In genomic region chr10:81876253-81876731, GRCh38 we compare ENCODE assay signal across 11 cellular contexts. TPM values are rescaled to one million over a fixed set of nuclear protein-coding genes. Genes with fewer than 3 reads are reported as not detected.
DNase-seq lines count a peak whose midpoint lies in the region; ATAC-seq, FAIRE-seq and TF ChIP-seq lines count a peak whose summit lies in the region.
"Had no signal": no experiment of that assay in that cellular context is flagged by ENCODE, and none has a peak within 500 bp of the region (broad histone marks: within the 10 kb centered on the region; RNA-seq: fewer than 3 reads in every experiment).

No MANE protein-coding gene starts in this region.

- peaks cover 63% of the 10 kb centered on the region for H3K27me3 ChIP-seq in CD4-positive, alpha-beta T cell (ENCODE audit: control insufficient read depth, insufficient read depth, low read length)
- H3K27me3 ChIP-seq in KMS-11 (ENCODE audit: insufficient read depth, low read depth) (no peaks in the 10 kb centered on the region), endothelial cell of umbilical vein (ENCODE audit: control insufficient read depth in 2 of 2, insufficient read depth in 2 of 2, low read length in 2 of 2) (peaks cover 3 to 9% of the 10 kb centered on the region in 2 experiments), SJCRH30 (no peaks in the 10 kb centered on the region)

- BruUV-seq in endothelial cell of umbilical vein (replicated peaks; lab: Mats Ljungman, UMichigan): no TSS peak

- intact Hi-C loops in CD4-positive, alpha-beta T cell (cut with DNase I, micrococcal nuclease): no loop called here
- intact Hi-C loops in endothelial cell of umbilical vein (cut with micrococcal nuclease): loop anchor here (2.0 kb wide), 2 partner anchors 45 to 83 kb away; no protein-coding TSS in a partner anchor

- H3K27ac Mint-ChIP-seq in CD4-positive, alpha-beta T cell: no peak overlapping the region
- peak overlapping the region; percentile 39 for H3K27ac Mint-ChIP-seq in neural crest cell (ENCODE audit: unreplicated experiment)

- no peaks in the 10 kb centered on the region for H3K9me3 Mint-ChIP-seq in CD4-positive, alpha-beta T cell
- H3K9me3 Mint-ChIP-seq in neural crest cell: no peaks in the 10 kb centered on the region
- H3K9me3 Mint-ChIP-seq: activated naive CD4-positive, alpha-beta T cell treated with anti-CD3 and anti-CD28 coated beads, Interleukin-2, amount 50 U/mL, for 72 hours had no signal

- no peak overlapping the region for H3K27ac ChIP-seq in CD4-positive, alpha-beta T cell (ENCODE audit: low read depth, low read length)
- H3K27ac ChIP-seq in KMS-11 (no peak overlapping the region), endothelial cell of umbilical vein (ENCODE audit: insufficient read depth, low read depth, low read length) (no peak overlapping the region), SJCRH30 (no peak overlapping the region)

- peak overlapping the region; percentile 77 for H3K4me3 Mint-ChIP-seq in CD4-positive, alpha-beta T cell
- peak overlapping the region; percentile 86 for H3K4me3 Mint-ChIP-seq in neural crest cell

- H3K36me3 ChIP-seq in KMS-11 (ENCODE audit: insufficient read depth) (no peaks in the 10 kb centered on the region), endothelial cell of umbilical vein (ENCODE audit: control insufficient read depth in 2 of 2, extremely low read depth in 1 of 2, insufficient read depth in 2 of 2, low read length in 2 of 2) (no peaks in the 10 kb centered on the region), SJCRH30 (no peaks in the 10 kb centered on the region)

- H4K20me1 ChIP-seq in KMS-11 (ENCODE audit: insufficient read depth) (0 out of 2 replicates have a peak, but pooled peaks cover 3% of the 10 kb centered on the region), endothelial cell of umbilical vein (replicated peaks; ENCODE audit: control insufficient read depth, extremely low read depth, insufficient read depth, low read length) (no peaks in the 10 kb centered on the region)

- H3K4me2 ChIP-seq in KMS-11: peak overlapping the region; percentile 94
- H3K4me2 ChIP-seq in endothelial cell of umbilical vein (ENCODE audit: insufficient read depth, low read length): peak overlapping the region; percentile 66

- no peak overlapping the region for H3K4me3 ChIP-seq in KMS-11 (IDR thresholded peaks at IDR 0.05; ENCODE audit: insufficient read depth, low read depth, low read length)
- peak overlapping the region; percentile 39 to 72 (median 52) for H3K4me3 ChIP-seq in endothelial cell of umbilical vein (replicated peaks in 1 of 3; ENCODE audit: insufficient read depth in 1 of 3, low read depth in 1 of 3, low read length in 3 of 3)
- no peak overlapping the region for H3K4me3 ChIP-seq in SJCRH30

- no peaks in the 10 kb centered on the region for H3K36me3 Mint-ChIP-seq in CD4-positive, alpha-beta T cell (ENCODE audit: low read depth)
- H3K36me3 Mint-ChIP-seq in neural crest cell (ENCODE audit: low read depth): no peaks in the 10 kb centered on the region

- H3K9me1 ChIP-seq in endothelial cell of umbilical vein (replicated peaks; ENCODE audit: control insufficient read depth, extremely low read depth, insufficient read depth, low read length): no peaks in the 10 kb centered on the region

- CTCF ChIA-PET in CD4-positive, alpha-beta T cell (lab: Charles Lee): no interaction called here
- CTCF ChIA-PET in endothelial cell of umbilical vein (lab: Charles Lee): no interaction called here

- H3K79me2 ChIP-seq in KMS-11 (ENCODE audit: insufficient read depth, low read depth) (no peaks in the 10 kb centered on the region), endothelial cell of umbilical vein (ENCODE audit: control insufficient read depth, insufficient read depth, low read length) (no peaks in the 10 kb centered on the region)

- POLR2A ChIA-PET in CD4-positive, alpha-beta T cell (lab: Charles Lee): no interaction called here
- POLR2A ChIA-PET in endothelial cell of umbilical vein (lab: Charles Lee): no interaction called here

- no peak for TF ChIP-seq POLR2A in endothelial cell of umbilical vein (IDR thresholded peaks at IDR 0.05; ENCODE audit: low read depth, low read length)

- peaks cover 79% of the 10 kb centered on the region for H3K27me3 Mint-ChIP-seq in CD4-positive, alpha-beta T cell
- H3K27me3 Mint-ChIP-seq in neural crest cell (ENCODE audit: low read depth): peaks cover 81% of the 10 kb centered on the region

- peaks cover 12% of the 10 kb centered on the region for H3K4me1 Mint-ChIP-seq in CD4-positive, alpha-beta T cell (ENCODE audit: low read depth)
- H3K4me1 Mint-ChIP-seq in neural crest cell: peaks cover 15% of the 10 kb centered on the region

- peak overlapping the region; percentile 78; the same call in 1 of the 2 replicates for H2AFZ ChIP-seq in KMS-11 (ENCODE audit: low read depth)
- peak overlapping the region; percentile 55 for H2AFZ ChIP-seq in endothelial cell of umbilical vein (ENCODE audit: low read depth, low read length)

- H3K9ac ChIP-seq in KMS-11 (peak overlapping the region; percentile 51; the same call in 1 of the 2 replicates), endothelial cell of umbilical vein (replicated peaks; ENCODE audit: extremely low read depth, insufficient read depth, low read length) (peak overlapping the region; percentile 46)

- no peaks in the 10 kb centered on the region for H3K9me3 ChIP-seq in CD4-positive, alpha-beta T cell (ENCODE audit: control insufficient read depth, low read length)
- no peaks in the 10 kb centered on the region for H3K9me3 ChIP-seq in endothelial cell of umbilical vein (replicated peaks; ENCODE audit: control insufficient read depth, insufficient read depth, low read length)
- no peaks in the 10 kb centered on the region for H3K9me3 ChIP-seq in SJCRH30 (replicated peaks)

- TF ChIP-seq CTCF in CD4-positive, alpha-beta T cell (IDR thresholded peaks at IDR 0.05): no peak
- TF ChIP-seq CTCF in KMS-11 (conservative IDR thresholded peaks at IDR 0.05; ENCODE audit: low read depth, low read length) (no peak), endothelial cell of umbilical vein (IDR thresholded peaks at IDR 0.05; ENCODE audit: extremely low read depth in 1 of 2, insufficient read depth in 1 of 2, low read depth in 1 of 2, low read length in 2 of 2) (peak in 1 of 2 donors; percentile 6), neural crest cell (conservative IDR thresholded peaks at IDR 0.05) (no peak)

- FAIRE-seq in endothelial cell of umbilical vein (lab: Jason Lieb, UNC): no peak
- FAIRE-seq: G401.6 had no signal

- dilution Hi-C loops in endothelial cell of umbilical vein (cut with MboI; ENCODE audit: extremely low pct_ligation_motif_present, low sequenced_read_pairs): no loop called here

- DNase-seq in CD4-positive, alpha-beta T cell: no peak
- peak; percentile 52 for DNase-seq in endothelial cell of umbilical vein (ENCODE audit: low read depth, low spot score)
- DNase-seq in neural crest cell (ENCODE audit: low read depth, low spot score): peak; percentile 25
- no peak for DNase-seq in SJCRH30
- DNase-seq in NCI-H1930 (lab: John Stamatoyannopoulos, UW): no peak
- no peak for DNase-seq in NCI-H146 (lab: John Stamatoyannopoulos, UW)

- no peak for ATAC-seq in CD4-positive, alpha-beta T cell (ENCODE audit: poor library complexity)
- no peak for ATAC-seq in HG03460 (IDR thresholded peaks at IDR 0.05; ENCODE audit: unreplicated experiment)
- ATAC-seq: activated naive CD4-positive, alpha-beta T cell treated with anti-CD3 and anti-CD28 coated beads, Interleukin-2, amount 50 U/mL, for 72 hours; Right ventricle myocardium inferior had no signal

- peaks cover 19% of the 10 kb centered on the region for H3K4me1 ChIP-seq in KMS-11 (ENCODE audit: low read depth, poor library complexity, severe bottlenecking)
- H3K4me1 ChIP-seq in endothelial cell of umbilical vein (ENCODE audit: control insufficient read depth, extremely low read depth, insufficient read depth, low read length): peaks cover 16% of the 10 kb centered on the region
- H3K4me1 ChIP-seq in SJCRH30: no peaks in the 10 kb centered on the region

TF ChIP-seq in endothelial cell of umbilical vein, 7 proteins besides CTCF, POLR2A, EP300 and RAD21:
- TF ChIP-seq MYC (IDR thresholded peaks at IDR 0.05; ENCODE audit: low read depth, low read length) (no peak), GATA2 (IDR thresholded peaks at IDR 0.05; ENCODE audit: insufficient read depth, insufficient read length, low read depth, low read length) (peak; percentile 40)

RNA-seq across cellular contexts. Expression of gene NRG3, which starts 1.3 kb away (rescaled TPM):
- total RNA-seq in CD4-positive, alpha-beta T cell: not detected
- total RNA-seq in endothelial cell of umbilical vein (3.9 and 5.6 TPM in 2 replicates), neural crest cell (3.1 and 3.4 TPM in 2 replicates)
- polyA plus RNA-seq in endothelial cell of umbilical vein: 1.9 and 2.1 TPM in 2 replicates
- polyA plus RNA-seq in endothelial cell of umbilical vein (2011; cell fraction: cytosol; rRNA removed): 0.79 and 0.83 TPM in 2 replicates
- 4.0 and 6.1 TPM in 2 replicates for polyA plus RNA-seq in endothelial cell of umbilical vein (2011; cell fraction: nucleus; rRNA removed)
- 0.22 and 0.33 TPM in 2 replicates for polyA plus RNA-seq in endothelial cell of umbilical vein (2012)
- polyA minus RNA-seq in endothelial cell of umbilical vein: 7.6 and 11.7 TPM in 2 replicates
- polyA minus RNA-seq in endothelial cell of umbilical vein (2011; cell fraction: cytosol; rRNA and poly(A)+ RNA removed): not detected
- polyA minus RNA-seq in endothelial cell of umbilical vein (2011; cell fraction: nucleus; rRNA and poly(A)+ RNA removed): 40.6 and 42.8 TPM in 2 replicates
- not detected in 2 replicates for total RNA-seq in SJCRH30 (2014; rRNA removed; shearing (Covaris generic))
- total RNA-seq: activated naive CD4-positive, alpha-beta T cell treated with anti-CD3 and anti-CD28 coated beads, Interleukin-2, amount 50 U/mL, for 72 hours; Right ventricle myocardium inferior had no signal

Comparison
In these comparisons a context has a peak if more than half of its experiments do, and no peak if none do; other contexts are left out.
1. DNase-seq: peak in endothelial cell of umbilical vein (single experiment) and neural crest cell (single experiment); none in CD4-positive, alpha-beta T cell (0 of 10), SJCRH30 (0 of 2), NCI-H1930 (0 of 2) and NCI-H146 (single experiment).
2. H3K4me3 ChIP-seq: peak in endothelial cell of umbilical vein (3 of 3); none in KMS-11 (single experiment) and SJCRH30 (single experiment).